ENCODE assay signal across 24 cellular contexts in the genomic region with DNA sequence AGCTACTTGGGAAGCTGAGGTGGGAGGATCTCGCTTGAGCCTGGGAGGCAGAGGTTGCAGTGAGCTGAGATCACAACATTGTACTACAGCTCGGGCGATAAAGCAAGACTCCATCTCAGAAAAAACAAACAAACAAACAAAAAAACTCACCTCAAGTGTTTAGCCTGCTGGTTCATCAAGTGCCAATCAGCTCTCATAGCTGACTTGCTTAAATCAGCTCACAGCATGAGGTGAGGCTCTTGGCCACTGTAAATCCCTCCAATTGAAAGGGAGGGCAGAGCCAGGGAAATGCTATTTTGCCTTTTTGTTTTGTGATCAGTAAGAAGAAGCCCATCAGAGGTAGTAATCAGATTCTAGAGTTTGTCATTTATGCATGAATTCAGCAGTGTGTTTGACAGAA.
"Had no signal": no experiment of that assay in that cellular context is flagged by ENCODE, and none has a peak within 500 bp of the region (broad histone marks: within the 10 kb centered on the region; RNA-seq: fewer than 3 reads in every experiment).

No MANE protein-coding gene starts in this region.

- H3K4me1 ChIP-seq: SJSA1 had no signal

- FAIRE-seq: astrocyte, RCC 7860 had no signal

- H3K9me3 ChIP-seq: MG63, SJSA1 had no signal

- H3K27me3 ChIP-seq: MG63, SJSA1 had no signal

- H3K4me3 ChIP-seq: MG63, SJSA1 had no signal

- DNase-seq: activated B cell treated with CpG ODN at 0.5 μM for 24 hours; activated CD4-positive, alpha-beta T cell treated with anti-CD3 and anti-CD28 coated beads for 1 hour; activated CD4-positive, alpha-beta T cell treated with anti-CD3 and anti-CD28 coated beads, Interleukin-2, amount 10 ng/mL, durations not matched to agents 24 days and 14 days; activated CD4-positive, alpha-beta T cell treated with anti-CD3 and anti-CD28 coated beads, Interleukin-2, amount 50 U/mL, for 48 hours; activated CD8-positive, alpha-beta memory T cell treated with anti-CD3 and anti-CD28 coated beads, Interleukin-2, amount 10 ng/mL, durations not matched to agents 7 days and 5 days; activated effector memory CD4-positive, alpha-beta T cell treated with anti-CD3 and anti-CD28 coated beads, Interleukin-2, amount 50 U/mL, for 16 hours; activated naive CD4-positive, alpha-beta T cell treated with Interleukin-2 at 50 U/mL for 16 hours; activated T-cell treated with anti-CD3 and anti-CD28 coated beads, Interleukin-2, amount 50 U/mL, for 4 hours; amygdala; MG63; MV-4-11; NCI-H1092 treated with DMSO at 0.1 percent for 48 hours; NCI-H1436; NCI-H1694 treated with DMSO at 0.1 percent for 48 hours; NCI-H2029 treated with DMSO at 0.1 percent for 48 hours; NCI-H526; NCI-H774; NK-92 treated with Interleukin-12 subunit alpha and Interleukin-12 subunit beta, amount 100 ng/mL, for 24 hours; SHP77; T-helper 9 cell had no signal

- H3K27ac ChIP-seq: SJSA1 had no signal

- H3K36me3 ChIP-seq: MG63, SJSA1 had no signal

- ATAC-seq: activated CD8-positive, alpha-beta memory T cell treated with anti-CD3 and anti-CD28 coated beads, Interleukin-2, amount 10 ng/mL, durations not matched to agents 7 days and 5 days; activated T-cell treated with anti-CD3 and anti-CD28 coated beads, Interleukin-2, amount 50 U/mL, for 4 hours; SK-N-SH treated with all-trans-retinoic acid at 6 μM for 48 hours had no signal
